18 cellular contexts compared by ENCODE assay signal in the genomic region with DNA sequence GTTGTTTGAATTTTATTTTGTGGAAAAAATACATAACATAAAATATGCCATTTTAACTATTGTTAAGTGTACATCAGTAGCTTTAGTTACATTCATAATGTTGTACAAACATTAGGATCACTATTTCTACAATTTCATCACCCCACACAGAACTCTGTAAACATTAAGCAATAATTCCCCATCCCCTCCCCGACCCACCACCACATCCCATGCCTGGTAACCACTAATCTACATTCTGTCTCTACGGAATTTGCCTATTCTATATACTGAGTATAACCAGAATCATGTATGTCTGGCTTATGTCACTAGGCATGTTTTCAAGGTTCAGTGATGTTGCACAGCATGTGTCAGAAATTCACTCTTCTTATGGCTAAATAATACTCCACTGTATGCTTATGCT. TPM values are rescaled to one million over a fixed set of nuclear protein-coding genes. Genes with fewer than 3 reads are reported as not detected.
DNase-seq lines count a peak whose midpoint lies in the region; ATAC-seq, FAIRE-seq and TF ChIP-seq lines count a peak whose summit lies in the region.
"Had no signal": no experiment of that assay in that cellular context is flagged by ENCODE, and none has a peak within 500 bp of the region (broad histone marks: within the 10 kb centered on the region; RNA-seq: fewer than 3 reads in every experiment).

No MANE protein-coding gene starts in this region.

- H3K27ac Mint-ChIP-seq in WTC11 = no peak overlapping the region
- H3K27ac Mint-ChIP-seq in activated T-helper 1 cell treated with anti-CD3 and anti-CD28 coated beads, Interleukin-12 subunit alpha, Interleukin-12 subunit beta, Interleukin-2, Interleukin-4 antibody, amounts not matched to agents 30 ng/mL and 10 ng/mL and 1 ng/mL, durations not matched to agents 14 hours and 24 hours and 36 hours = no peak overlapping the region
- H3K27ac Mint-ChIP-seq: B cell; CD4-positive, alpha-beta memory T cell had no signal

- FAIRE-seq in GM19239 (lab: Jason Lieb, UNC) = no peak
- FAIRE-seq: G401.6, GM12892, H54 had no signal

- no peak overlapping the region for H3K4ac ChIP-seq in mesenchymal stem cell (ENCODE audit: low read depth in 1 of 2, low read length in 2 of 2)

- no peak for ATAC-seq in WTC11
- ATAC-seq: HCT116 had no signal

- H3K4me2 ChIP-seq in mesenchymal stem cell (ENCODE audit: low read length, poor library complexity, severe bottlenecking) = no peak overlapping the region

- H3K18ac ChIP-seq in mesenchymal stem cell (ENCODE audit: low read depth in 1 of 2, low read length in 2 of 2) = no peak overlapping the region

- H2AFZ ChIP-seq in mesenchymal stem cell (ENCODE audit: low read depth, low read length) = no peak overlapping the region
- H2AFZ ChIP-seq: GM23248 had no signal

- no peak overlapping the region for H3K23ac ChIP-seq in mesenchymal stem cell (ENCODE audit: low read length in 2 of 2)

- H4K8ac ChIP-seq in mesenchymal stem cell (ENCODE audit: low read length) = no peak overlapping the region

- H3K4me3 Mint-ChIP-seq in WTC11 = no peak overlapping the region
- no peak overlapping the region for H3K4me3 Mint-ChIP-seq in activated T-helper 1 cell treated with anti-CD3 and anti-CD28 coated beads, Interleukin-12 subunit alpha, Interleukin-12 subunit beta, Interleukin-2, Interleukin-4 antibody, amounts not matched to agents 30 ng/mL and 10 ng/mL and 1 ng/mL, durations not matched to agents 14 hours and 24 hours and 36 hours
- H3K4me3 Mint-ChIP-seq: B cell; CD4-positive, alpha-beta memory T cell had no signal

- H3K9me3 ChIP-seq in mesenchymal stem cell (ENCODE audit: control insufficient read depth, low read length) = no peaks in the 10 kb centered on the region

- H3K4me1 ChIP-seq in mesenchymal stem cell (ENCODE audit: control insufficient read depth, insufficient read depth, low read depth, low read length) = no peaks in the 10 kb centered on the region

- H3K4me1 Mint-ChIP-seq in WTC11 = 0 out of 2 replicates have a peak, but pooled peaks cover 4% of the 10 kb centered on the region
- no peaks in the 10 kb centered on the region for H3K4me1 Mint-ChIP-seq in activated T-helper 1 cell treated with anti-CD3 and anti-CD28 coated beads, Interleukin-12 subunit alpha, Interleukin-12 subunit beta, Interleukin-2, Interleukin-4 antibody, amounts not matched to agents 30 ng/mL and 10 ng/mL and 1 ng/mL, durations not matched to agents 14 hours and 24 hours and 36 hours (ENCODE audit: low read depth)
- H3K4me1 Mint-ChIP-seq: B cell; CD4-positive, alpha-beta memory T cell had no signal

- no peak overlapping the region for H2BK5ac ChIP-seq in mesenchymal stem cell (ENCODE audit: low read depth, low read length, poor library complexity, severe bottlenecking)

- H3K9me3 Mint-ChIP-seq in WTC11 = peaks cover 7% of the 10 kb centered on the region
- H3K9me3 Mint-ChIP-seq in activated T-helper 1 cell treated with anti-CD3 and anti-CD28 coated beads, Interleukin-12 subunit alpha, Interleukin-12 subunit beta, Interleukin-2, Interleukin-4 antibody, amounts not matched to agents 30 ng/mL and 10 ng/mL and 1 ng/mL, durations not matched to agents 14 hours and 24 hours and 36 hours = peaks cover 4% of the 10 kb centered on the region

- peaks cover 10% of the 10 kb centered on the region for H3K79me1 ChIP-seq in mesenchymal stem cell (replicated peaks; ENCODE audit: low read length, poor library complexity, severe bottlenecking)

- no peak overlapping the region for H2BK12ac ChIP-seq in mesenchymal stem cell (ENCODE audit: low read length in 2 of 2)

- H3K36me3 ChIP-seq in mesenchymal stem cell (ENCODE audit: control insufficient read depth in 1 of 2, insufficient read depth in 2 of 2, low read depth in 1 of 2, low read length in 2 of 2) = no peaks in the 10 kb centered on the region

- no peak overlapping the region for H4K91ac ChIP-seq in mesenchymal stem cell (ENCODE audit: low read length)

- no peak overlapping the region for H2BK15ac ChIP-seq in mesenchymal stem cell (ENCODE audit: low read depth, poor library complexity, severe bottlenecking)

- no peaks in the 10 kb centered on the region for H3K27me3 Mint-ChIP-seq in WTC11 (ENCODE audit: low read depth)
- H3K27me3 Mint-ChIP-seq in activated T-helper 1 cell treated with anti-CD3 and anti-CD28 coated beads, Interleukin-12 subunit alpha, Interleukin-12 subunit beta, Interleukin-2, Interleukin-4 antibody, amounts not matched to agents 30 ng/mL and 10 ng/mL and 1 ng/mL, durations not matched to agents 14 hours and 24 hours and 36 hours (ENCODE audit: insufficient read depth) = peaks cover 9% of the 10 kb centered on the region

- no peak overlapping the region for H3K27ac ChIP-seq in mesenchymal stem cell (ENCODE audit: low read length, poor library complexity, severe bottlenecking)
- H3K27ac ChIP-seq: C4-2B, GM23248 had no signal

- peak; percentile 58 for DNase-seq in HuH-7 (ENCODE audit: low spot score)
- DNase-seq in WTC11 (ENCODE audit: low spot score) = no peak
- peak; percentile 8 for DNase-seq in fibroblast of pulmonary artery (ENCODE audit: low read depth)
- DNase-seq in mesenchymal stem cell = peak; percentile 63
- DNase-seq in GM19239 (ENCODE audit: insufficient read length, low spot score) = no peak
- no peak for DNase-seq in RPMI8226
- no peak for DNase-seq in activated T-helper 1 cell treated with anti-CD3 and anti-CD28 coated beads, Interleukin-12 subunit alpha, Interleukin-12 subunit beta, Interleukin-2, Interleukin-4 antibody, amounts not matched to agents 30 ng/mL and 10 ng/mL and 1 ng/mL, durations not matched to agents 14 hours and 24 hours and 36 hours (ENCODE audit: low spot score)
- DNase-seq: CD4-positive, alpha-beta memory T cell; DMS153; DMS79 treated with DMSO at 0.1 percent for 48 hours; EL; GM23248 had no signal

- TF ChIP-seq CTCF in WTC11 (IDR thresholded peaks at IDR 0.05) = no peak
- no peak for TF ChIP-seq CTCF in fibroblast of pulmonary artery (IDR thresholded peaks at IDR 0.05; ENCODE audit: low read length, missing control alignments)

- no peaks in the 10 kb centered on the region for H3K27me3 ChIP-seq in mesenchymal stem cell (ENCODE audit: control insufficient read depth in 1 of 2, insufficient read depth in 1 of 2, low read length in 2 of 2)

- H3K14ac ChIP-seq in mesenchymal stem cell (ENCODE audit: low read length in 2 of 2) = no peak overlapping the region

- no peak overlapping the region for H3K4me3 ChIP-seq in fibroblast of pulmonary artery (replicated peaks; ENCODE audit: low read depth, low read length)
- H3K4me3 ChIP-seq in mesenchymal stem cell (ENCODE audit: insufficient read depth in 1 of 2, low read depth in 1 of 2, low read length in 2 of 2) = no peak overlapping the region
- H3K4me3 ChIP-seq: GM23248 had no signal

- H2AK5ac ChIP-seq in mesenchymal stem cell (ENCODE audit: low read length, severe bottlenecking) = no peak overlapping the region

- H3K9ac ChIP-seq in mesenchymal stem cell (ENCODE audit: low read length) = no peak overlapping the region
- H3K9ac ChIP-seq: GM23248 had no signal

- peaks cover 6% of the 10 kb centered on the region for H3K36me3 Mint-ChIP-seq in WTC11
- H3K36me3 Mint-ChIP-seq in activated T-helper 1 cell treated with anti-CD3 and anti-CD28 coated beads, Interleukin-12 subunit alpha, Interleukin-12 subunit beta, Interleukin-2, Interleukin-4 antibody, amounts not matched to agents 30 ng/mL and 10 ng/mL and 1 ng/mL, durations not matched to agents 14 hours and 24 hours and 36 hours (ENCODE audit: low read depth) = no peaks in the 10 kb centered on the region
- H3K36me3 Mint-ChIP-seq: CD4-positive, alpha-beta memory T cell had no signal

- CTCF ChIA-PET in WTC11 (lab: Charles Lee) = no interaction called here

- WGBS in mesenchymal stem cell = no CpG with 5 or more reads among the region's 2 CpGs

- intact Hi-C loops in activated T-helper 1 cell treated with anti-CD3 and anti-CD28 coated beads, Interleukin-12 subunit alpha, Interleukin-12 subunit beta, Interleukin-2, Interleukin-4 antibody, amounts not matched to agents 30 ng/mL and 10 ng/mL and 1 ng/mL, durations not matched to agents 14 hours and 24 hours and 36 hours (cut with micrococcal nuclease) = no loop called here

- no peak overlapping the region for H2BK120ac ChIP-seq in mesenchymal stem cell (ENCODE audit: low read depth, low read length)

- POLR2A ChIA-PET in WTC11 (lab: Charles Lee) = no interaction called here

TF ChIP-seq in WTC11, 78 proteins besides CTCF, POLR2A, EP300 and RAD21:
- TF ChIP-seq IRF1 (CRISPR knock-in tag; IDR thresholded peaks at IDR 0.05) (no peak), GABPB1 (CRISPR knock-in tag; IDR thresholded peaks at IDR 0.05) (0 out of 2 replicates have a peak, but pooled peaks have one; percentile 16)

RNA-seq across cellular contexts. Expression of gene CDC42BPA, which starts 47.7 kb away (rescaled TPM):
- total RNA-seq in WTC11 (2021) = 22.2 to 25.2 TPM (median 22.9 TPM) in 3 replicates
- polyA plus RNA-seq in mesenchymal stem cell (2013, experiment 1 of 2) = 23.2 TPM
- polyA plus RNA-seq in mesenchymal stem cell (2013, experiment 2 of 2) = 23.2 TPM
- 1.0 and 1.9 TPM in 2 replicates for total RNA-seq in activated T-helper 1 cell treated with anti-CD3 and anti-CD28 coated beads, Interleukin-12 subunit alpha, Interleukin-12 subunit beta, Interleukin-2, Interleukin-4 antibody, amounts not matched to agents 30 ng/mL and 10 ng/mL and 1 ng/mL, durations not matched to agents 14 hours and 24 hours and 36 hours
- polyA plus RNA-seq: CD4-positive, alpha-beta memory T cell had no signal

Comparison
In these comparisons a context has a peak if more than half of its experiments do, and no peak if none do; other contexts are left out.
1. DNase-seq: peak in HuH-7 (single experiment), fibroblast of pulmonary artery (single experiment) and mesenchymal stem cell (single experiment); none in WTC11 (single experiment), GM19239 (single experiment), RPMI8226 (single experiment) and activated T-helper 1 cell treated with anti-CD3 and anti-CD28 coated beads, Interleukin-12 subunit alpha, Interleukin-12 subunit beta, Interleukin-2, Interleukin-4 antibody, amounts not matched to agents 30 ng/mL and 10 ng/mL and 1 ng/mL, durations not matched to agents 14 hours and 24 hours and 36 hours (single experiment).